In the genomic region with DNA sequence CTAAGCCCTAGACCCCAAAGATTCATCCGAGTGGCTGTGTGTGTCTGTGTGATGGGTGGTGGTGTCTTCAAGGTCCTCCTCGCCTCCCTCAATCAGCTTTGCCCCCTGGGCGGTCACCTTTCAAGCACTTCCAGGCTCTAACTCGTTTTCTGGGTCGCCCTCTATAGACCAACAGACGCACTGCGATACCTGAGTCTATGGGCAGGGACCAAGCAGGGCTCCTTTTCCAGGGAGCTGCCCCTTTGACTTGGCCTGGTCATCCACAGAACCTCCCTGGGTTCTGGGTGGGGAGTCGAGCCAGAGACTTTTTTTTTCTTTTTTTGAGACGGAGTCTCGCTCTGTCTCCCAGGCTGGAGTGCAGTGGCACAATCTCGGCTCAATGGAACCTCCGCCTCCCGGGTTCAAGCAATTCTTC, we compare ENCODE assay signal across 8 cellular contexts. TPM values are rescaled to one million over a fixed set of nuclear protein-coding genes. Genes with fewer than 3 reads are reported as not detected.
DNase-seq lines count a peak whose midpoint lies in the region; ATAC-seq and TF ChIP-seq lines count a peak whose summit lies in the region.

No MANE protein-coding gene starts in this region.

- H2AFZ ChIP-seq in IMR-90 (replicated peaks; ENCODE audit: low read length, poor library complexity) (peak overlapping the region; percentile 95), neuronal stem cell (ENCODE audit: low read length) (peak overlapping the region; percentile 97)

- H3K56ac ChIP-seq in IMR-90 (ENCODE audit: extremely low read depth, insufficient read depth, low read length) = 0 out of 2 replicates have a peak overlapping the region, but pooled peaks have one; percentile 34

- H3K23ac ChIP-seq in IMR-90 (ENCODE audit: low read depth, low read length) (peak overlapping the region; percentile 53), neuronal stem cell (ENCODE audit: low read depth, low read length, poor library complexity) (peak overlapping the region; percentile 52)

- H4K5ac ChIP-seq in IMR-90 (ENCODE audit: low read depth, low read length) = no peak overlapping the region

- CTCF ChIA-PET in IMR-90 (lab: Yijun Ruan, JAX) = interaction anchor here (0.6 to 1.3 kb wide), 12 partner anchors 14 to 63 kb away, joined by 3 to 7 read pairs (median 3); no protein-coding TSS in a partner anchor

- in situ Hi-C loops in IMR-90 (cut with MboI; ENCODE audit: low sequenced_read_pairs) = no loop called here

- ATAC-seq in IMR-90 (ENCODE audit: low read depth) = peak; percentile 53
- peak; percentile 57 for ATAC-seq in activated T-helper 17 cell treated with anti-CD3 and anti-CD28 coated beads, Interleukin-2, amount 50 U/mL, for 72 hours (replicated peaks)
- ATAC-seq in GM18520 (IDR thresholded peaks at IDR 0.05; ENCODE audit: unreplicated experiment) = no peak

- H4K91ac ChIP-seq in IMR-90 (ENCODE audit: insufficient read depth, low read depth, low read length) (peak overlapping the region; percentile 49; the same call in 1 of the 2 replicates), neuronal stem cell (ENCODE audit: low read depth, low read length, poor library complexity) (no peak overlapping the region)

- H4K8ac ChIP-seq in IMR-90 (ENCODE audit: low read depth in 2 of 2, low read length in 2 of 2) = peak overlapping the region in 1 of 2 experiments; percentile 56; a peak in 1 of 4 replicates
- H4K8ac ChIP-seq in neuronal stem cell (ENCODE audit: low read depth, low read length) = no peak overlapping the region

- H2BK15ac ChIP-seq in IMR-90 (ENCODE audit: low read depth, low read length) (no peak overlapping the region), neuronal stem cell (ENCODE audit: low read length) (no peak overlapping the region)

- H3K4me3 Mint-ChIP-seq in activated T-helper 17 cell treated with anti-CD3 and anti-CD28 coated beads, Interleukin-2, amount 50 U/mL, for 72 hours = peak overlapping the region; percentile 87

- H3K9ac ChIP-seq in IMR-90 (ENCODE audit: low read depth, low read length) = peak overlapping the region; percentile 55; the same call in 1 of the 2 replicates
- H3K9ac ChIP-seq in neuronal stem cell (ENCODE audit: low read depth, low read length, poor library complexity) = no peak overlapping the region

- H3K36me3 Mint-ChIP-seq in activated T-helper 17 cell treated with anti-CD3 and anti-CD28 coated beads, Interleukin-2, amount 50 U/mL, for 72 hours (ENCODE audit: low read depth) = peaks cover 26% of the 10 kb centered on the region

- BruUV-seq in IMR-90 (replicated peaks; lab: Mats Ljungman, UMichigan) = no TSS peak

- H3K4me1 Mint-ChIP-seq in activated T-helper 17 cell treated with anti-CD3 and anti-CD28 coated beads, Interleukin-2, amount 50 U/mL, for 72 hours = peaks cover 6% of the 10 kb centered on the region

- peaks cover 0 to 29% of the 10 kb centered on the region in 2 experiments; a peak in 3 of 4 replicates for H3K79me1 ChIP-seq in IMR-90 (ENCODE audit: low read depth in 1 of 2, low read length in 2 of 2)
- H3K79me1 ChIP-seq in neuronal stem cell (ENCODE audit: low read depth, low read length) = no peaks in the 10 kb centered on the region

- 10% methylated on average over 2 of the region's 13 CpGs; no CpG with 5 or more reads in 1 of the 2 experiments for WGBS in IMR-90 (ENCODE audit: extremely low coverage in 2 of 2, insufficient read length in 1 of 2), 2 experiments
- whole genome bisulfite sequencing in neuronal stem cell (ENCODE audit: extremely low coverage in 2 of 2, insufficient read length in 2 of 2, insufficient replicate concordance in 1 of 2), 2 donors = no CpG with 5 or more reads among the region's 13 CpGs

- peak overlapping the region; percentile 58 for H3K4ac ChIP-seq in IMR-90 (ENCODE audit: low read depth, low read length)
- no peak overlapping the region for H3K4ac ChIP-seq in neuronal stem cell (ENCODE audit: low read length)

- H3K9me3 Mint-ChIP-seq in activated T-helper 17 cell treated with anti-CD3 and anti-CD28 coated beads, Interleukin-2, amount 50 U/mL, for 72 hours = no peaks in the 10 kb centered on the region

- H2BK5ac ChIP-seq in IMR-90 (ENCODE audit: low read depth, low read length, poor library complexity, severe bottlenecking) (no peak overlapping the region), neuronal stem cell (ENCODE audit: low read length) (no peak overlapping the region)

- no peaks in the 10 kb centered on the region for H3K27me3 ChIP-seq in IMR-90 (ENCODE audit: control insufficient read depth, insufficient read depth, low read length)
- H3K27me3 ChIP-seq in neuronal stem cell (ENCODE audit: control insufficient read depth in 3 of 3, insufficient read depth in 3 of 3, low read depth in 1 of 3, low read length in 3 of 3) = peaks cover 0 to 7% (median 2%) of the 10 kb centered on the region in 3 experiments

- H2AK5ac ChIP-seq in IMR-90 (ENCODE audit: low read depth, low read length) (peak overlapping the region; percentile 51), neuronal stem cell (ENCODE audit: low read depth, low read length) (peak overlapping the region; percentile 15)

- H3K4me2 ChIP-seq in IMR-90 (ENCODE audit: low read depth, low read length) = peak overlapping the region; percentile 84
- H3K4me2 ChIP-seq in neuronal stem cell (ENCODE audit: insufficient read depth, low read length, poor library complexity, severe bottlenecking) = peak overlapping the region; percentile 97

- peak overlapping the region; percentile 83 for H3K27ac Mint-ChIP-seq in activated T-helper 17 cell treated with anti-CD3 and anti-CD28 coated beads, Interleukin-2, amount 50 U/mL, for 72 hours

- dilution Hi-C loops in IMR-90 (cut with HindIII; ENCODE audit: low sequenced_read_pairs, unreplicated experiment) = no loop called here

- H3K14ac ChIP-seq in IMR-90 (replicated peaks; ENCODE audit: low read depth, low read length) = peak overlapping the region; percentile 72
- no peak overlapping the region for H3K14ac ChIP-seq in neuronal stem cell (ENCODE audit: low read length)

- peak; percentile 60 for TF ChIP-seq RAD21 in IMR-90 (IDR thresholded peaks at IDR 0.05; ENCODE audit: low read length)

- H3K4me3 ChIP-seq in IMR-90 (ENCODE audit: insufficient read depth, low read depth, low read length) = peak overlapping the region; percentile 94
- H3K4me3 ChIP-seq in neuronal stem cell (ENCODE audit: low read length in 2 of 2) = peak overlapping the region; percentile 67 to 85

- POLR2A ChIA-PET in IMR-90 (lab: Charles Lee; ENCODE audit: unreplicated experiment) = no interaction called here

- peaks cover 17% of the 10 kb centered on the region for H3K36me3 ChIP-seq in IMR-90 (ENCODE audit: control insufficient read depth, insufficient read depth, low read length)
- peaks cover 12 to 42% of the 10 kb centered on the region in 2 donors for H3K36me3 ChIP-seq in neuronal stem cell (replicated peaks in 1 of 2; ENCODE audit: control insufficient read depth in 2 of 2, insufficient read depth in 2 of 2, low read length in 2 of 2)

- intact Hi-C loops in IMR-90 (cut with micrococcal nuclease) = loop anchor here (1.0 kb wide), 1 partner anchor 46 kb away; no protein-coding TSS in a partner anchor

- H3K9me3 ChIP-seq in IMR-90 (ENCODE audit: control insufficient read depth, insufficient read depth, low read length) (no peaks in the 10 kb centered on the region), neuronal stem cell (replicated peaks in 1 of 2; ENCODE audit: control insufficient read depth in 2 of 2, insufficient read depth in 1 of 2, low read depth in 1 of 2, low read length in 2 of 2) (no peaks in the 10 kb centered on the region)

- H3K27me3 Mint-ChIP-seq in activated T-helper 17 cell treated with anti-CD3 and anti-CD28 coated beads, Interleukin-2, amount 50 U/mL, for 72 hours = no peaks in the 10 kb centered on the region

- peak overlapping the region; percentile 87 for H2AK9ac ChIP-seq in IMR-90 (replicated peaks; ENCODE audit: low read depth, low read length, poor library complexity)

- H2BK120ac ChIP-seq in IMR-90 (ENCODE audit: low read depth, low read length) (peak overlapping the region; percentile 8; the same call in 1 of the 2 replicates), neuronal stem cell (ENCODE audit: low read depth, low read length) (no peak overlapping the region)

- H3K27ac ChIP-seq in IMR-90 (ENCODE audit: insufficient read depth, low read length) (no peak overlapping the region), neuronal stem cell (replicated peaks; ENCODE audit: low read length) (no peak overlapping the region)

- H3K4me1 ChIP-seq in IMR-90 (ENCODE audit: control insufficient read depth, insufficient read depth, low read length) = peaks cover 4% of the 10 kb centered on the region; the same call in 1 of the 2 replicates
- H3K4me1 ChIP-seq in neuronal stem cell (ENCODE audit: control insufficient read depth in 2 of 2, insufficient read depth in 1 of 2, low read depth in 1 of 2, low read length in 2 of 2) = peaks cover 4 to 9% of the 10 kb centered on the region in 2 donors

- no peak for TF ChIP-seq POLR2A in IMR-90 (IDR thresholded peaks at IDR 0.05; ENCODE audit: low read depth, low read length)

- H4K20me1 ChIP-seq in IMR-90 (ENCODE audit: insufficient read depth, low read length) = peaks cover 3% of the 10 kb centered on the region; the same call in 1 of the 2 replicates

- peaks cover 12% of the 10 kb centered on the region for H3K9me1 ChIP-seq in IMR-90 (ENCODE audit: insufficient read depth, low read length)

- no peak overlapping the region for H3K18ac ChIP-seq in IMR-90 (ENCODE audit: low read depth, low read length)
- no peak overlapping the region for H3K18ac ChIP-seq in neuronal stem cell (ENCODE audit: low read length)

- peak; percentile 80 for DNase-seq in ELF-1 (ENCODE audit: low read depth, low spot score)
- peak; percentile 59 for DNase-seq in IMR-90
- peak; percentile 65 for DNase-seq in RPMI7951 (ENCODE audit: low read depth)
- DNase-seq in fibroblast of the conjunctiva (ENCODE audit: low read depth) = peak; percentile 34
- no peak for DNase-seq in neuronal stem cell (ENCODE audit: low spot score)
- peak; percentile 69 for DNase-seq in superior temporal gyrus (ENCODE audit: extremely low spot score)

- no peak overlapping the region for H2BK20ac ChIP-seq in IMR-90 (ENCODE audit: low read depth, low read length)

- peak; percentile 65 for TF ChIP-seq CTCF in IMR-90 (conservative IDR thresholded peaks at IDR 0.05; ENCODE audit: low read depth, low read length)

- H2BK12ac ChIP-seq in neuronal stem cell (ENCODE audit: low read length) = no peak overlapping the region

RNA-seq across cellular contexts. Expression of a gene that starts 1.1 kb away (rescaled TPM):
- total RNA-seq in IMR-90 (2012; rRNA removed) = 9.2 and 9.7 TPM in 2 replicates
- 13.7 and 14.8 TPM in 2 replicates for polyA plus RNA-seq in IMR-90 (2012; rRNA removed)
- polyA plus RNA-seq in IMR-90 (2012; cell fraction: cytosol; rRNA removed) = 11.7 and 14.4 TPM in 2 replicates
- 10.3 and 25.2 TPM in 2 replicates for polyA plus RNA-seq in IMR-90 (2012; cell fraction: nucleus; rRNA removed; ENCODE audit: low replicate concordance)
- total RNA-seq in RPMI7951 (2014; rRNA removed; shearing (Covaris generic)) = 19.2 and 22.1 TPM in 2 replicates
- total RNA-seq in activated T-helper 17 cell treated with anti-CD3 and anti-CD28 coated beads, Interleukin-2, amount 50 U/mL, for 72 hours = 10 to 100 TPM in 1 of 2 donors, 1 to 10 TPM in 1; 7.7 to 22.3 TPM
- polyA plus RNA-seq in neuronal stem cell (2013, experiment 1 of 2) = 6.1 TPM
- 5.4 TPM for polyA plus RNA-seq in neuronal stem cell (2013, experiment 2 of 2)

RNA-seq across cellular contexts. Expression of a gene that starts 18.8 kb away (rescaled TPM):
- total RNA-seq in IMR-90 (2012; rRNA removed) = 20.0 and 20.1 TPM in 2 replicates
- 40.7 and 41.4 TPM in 2 replicates for polyA plus RNA-seq in IMR-90 (2012; rRNA removed)
- polyA plus RNA-seq in IMR-90 (2012; cell fraction: cytosol; rRNA removed) = 39.1 and 45.7 TPM in 2 replicates
- 112 and 183 TPM in 2 replicates for polyA plus RNA-seq in IMR-90 (2012; cell fraction: nucleus; rRNA removed; ENCODE audit: low replicate concordance)
- total RNA-seq in RPMI7951 (2014; rRNA removed; shearing (Covaris generic)) = 39.4 and 43.6 TPM in 2 replicates
- total RNA-seq in activated T-helper 17 cell treated with anti-CD3 and anti-CD28 coated beads, Interleukin-2, amount 50 U/mL, for 72 hours = 10 to 100 TPM; 30.8 to 44.4 TPM
- 39.1 TPM for polyA plus RNA-seq in neuronal stem cell (2013, experiment 1 of 2)
- 39.2 TPM for polyA plus RNA-seq in neuronal stem cell (2013, experiment 2 of 2)

RNA-seq across cellular contexts. Expression of a gene that starts 19.2 kb away (rescaled TPM):
- total RNA-seq in IMR-90 (2012; rRNA removed) = 16.7 and 21.3 TPM in 2 replicates
- 17.4 and 18.0 TPM in 2 replicates for polyA plus RNA-seq in IMR-90 (2012; rRNA removed)
- polyA plus RNA-seq in IMR-90 (2012; cell fraction: cytosol; rRNA removed) = 11.0 TPM in 2 replicates
- 6.4 and 11.4 TPM in 2 replicates for polyA plus RNA-seq in IMR-90 (2012; cell fraction: nucleus; rRNA removed; ENCODE audit: low replicate concordance)
- total RNA-seq in RPMI7951 (2014; rRNA removed; shearing (Covaris generic)) = 9.3 and 14.4 TPM in 2 replicates
- 10 to 100 TPM; 22.6 to 35.2 TPM for total RNA-seq in activated T-helper 17 cell treated with anti-CD3 and anti-CD28 coated beads, Interleukin-2, amount 50 U/mL, for 72 hours
- 14.5 TPM for polyA plus RNA-seq in neuronal stem cell (2013, experiment 1 of 2)
- polyA plus RNA-seq in neuronal stem cell (2013, experiment 2 of 2) = 14.5 TPM

RNA-seq across cellular contexts. Expression of a gene that starts 29.7 kb away (rescaled TPM):
- 20.6 and 33.2 TPM in 2 replicates for total RNA-seq in IMR-90 (2012; rRNA removed)
- polyA plus RNA-seq in IMR-90 (2012; rRNA removed) = 66.9 and 75.6 TPM in 2 replicates
- 42.4 and 45.7 TPM in 2 replicates for polyA plus RNA-seq in IMR-90 (2012; cell fraction: cytosol; rRNA removed)
- 41.8 and 56.7 TPM in 2 replicates for polyA plus RNA-seq in IMR-90 (2012; cell fraction: nucleus; rRNA removed; ENCODE audit: low replicate concordance)
- total RNA-seq in RPMI7951 (2014; rRNA removed; shearing (Covaris generic)) = 33.2 and 36.2 TPM in 2 replicates
- total RNA-seq in activated T-helper 17 cell treated with anti-CD3 and anti-CD28 coated beads, Interleukin-2, amount 50 U/mL, for 72 hours = 10 to 100 TPM; 41.4 to 83.5 TPM
- polyA plus RNA-seq in neuronal stem cell (2013, experiment 1 of 2) = 28.4 TPM
- polyA plus RNA-seq in neuronal stem cell (2013, experiment 2 of 2) = 24.9 TPM
